Comparison of ENCODE assay signal across 9 cellular contexts in the genomic region with DNA sequence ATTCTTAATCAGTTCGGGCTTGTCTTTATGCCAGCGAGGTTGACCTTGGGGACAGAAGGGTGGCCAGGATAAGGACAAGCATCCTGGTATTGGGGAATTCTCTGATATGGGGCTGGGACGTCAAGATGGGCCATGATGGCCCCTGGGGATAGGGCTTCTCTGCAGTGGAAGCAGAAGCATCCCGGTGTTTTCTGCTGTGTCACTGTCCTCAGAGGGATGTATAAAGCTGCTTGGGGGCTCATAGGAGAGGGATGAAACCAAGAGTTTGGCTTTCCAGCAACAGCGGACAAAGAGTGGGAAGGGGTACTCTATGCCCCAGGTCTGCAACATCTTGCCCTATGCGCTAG. TPM values are rescaled to one million over a fixed set of nuclear protein-coding genes. Genes with fewer than 3 reads are reported as not detected.
DNase-seq lines count a peak whose midpoint lies in the region; ATAC-seq, FAIRE-seq and TF ChIP-seq lines count a peak whose summit lies in the region.
"Had no signal": no experiment of that assay in that cellular context is flagged by ENCODE, and none has a peak within 500 bp of the region (broad histone marks: within the 10 kb centered on the region; RNA-seq: fewer than 3 reads in every experiment).

No MANE protein-coding gene starts in this region.

- H3K36me3 Mint-ChIP-seq in activated T-cell treated with anti-CD3 and anti-CD28 coated beads, Interleukin-2, amount 50 U/mL, for 4 hours (ENCODE audit: insufficient read depth), result no peaks in the 10 kb centered on the region
- peaks cover 5% of the 10 kb centered on the region for H3K36me3 Mint-ChIP-seq in activated T-helper 2 cell treated with anti-CD3 and anti-CD28 coated beads, Interferon-gamma antibody, Interleukin-2, Interleukin-4, amounts not matched to agents 10 μg/mL and 5 μg/mL and 100 μg/mL, durations not matched to agents 14 hours and 24 hours and 36 hours (ENCODE audit: low read depth)

- no peaks in the 10 kb centered on the region for H3K9me3 Mint-ChIP-seq in activated T-cell treated with anti-CD3 and anti-CD28 coated beads, Interleukin-2, amount 50 U/mL, for 4 hours
- H3K9me3 Mint-ChIP-seq in activated T-helper 2 cell treated with anti-CD3 and anti-CD28 coated beads, Interferon-gamma antibody, Interleukin-2, Interleukin-4, amounts not matched to agents 10 μg/mL and 5 μg/mL and 100 μg/mL, durations not matched to agents 14 hours and 24 hours and 36 hours, result no peaks in the 10 kb centered on the region

- 33% methylated on average over 6 of the region's 6 CpGs for WGBS in suprapubic skin

- TF ChIP-seq EP300 in suprapubic skin (IDR thresholded peaks at IDR 0.05), result no peak

- H3K4me3 Mint-ChIP-seq in activated T-cell treated with anti-CD3 and anti-CD28 coated beads, Interleukin-2, amount 50 U/mL, for 4 hours, result peak overlapping the region; percentile 70
- H3K4me3 Mint-ChIP-seq in activated T-helper 2 cell treated with anti-CD3 and anti-CD28 coated beads, Interferon-gamma antibody, Interleukin-2, Interleukin-4, amounts not matched to agents 10 μg/mL and 5 μg/mL and 100 μg/mL, durations not matched to agents 14 hours and 24 hours and 36 hours (ENCODE audit: low read depth), result peak overlapping the region; percentile 74

- H3K9me3 ChIP-seq in lower lobe of right lung (no peaks in the 10 kb centered on the region), suprapubic skin (no peaks in the 10 kb centered on the region)
- H3K9me3 ChIP-seq: SJSA1 had no signal

- peaks cover 34% of the 10 kb centered on the region for H3K4me1 Mint-ChIP-seq in activated T-cell treated with anti-CD3 and anti-CD28 coated beads, Interleukin-2, amount 50 U/mL, for 4 hours (ENCODE audit: low read depth)
- H3K4me1 Mint-ChIP-seq in activated T-helper 2 cell treated with anti-CD3 and anti-CD28 coated beads, Interferon-gamma antibody, Interleukin-2, Interleukin-4, amounts not matched to agents 10 μg/mL and 5 μg/mL and 100 μg/mL, durations not matched to agents 14 hours and 24 hours and 36 hours (ENCODE audit: low read depth), result peaks cover 31% of the 10 kb centered on the region

- H3K4me3 ChIP-seq in lower lobe of right lung (peak overlapping the region; percentile 92), suprapubic skin (peak overlapping the region; percentile 92)

- no peak overlapping the region for H3K27ac Mint-ChIP-seq in activated T-helper 2 cell treated with anti-CD3 and anti-CD28 coated beads, Interferon-gamma antibody, Interleukin-2, Interleukin-4, amounts not matched to agents 10 μg/mL and 5 μg/mL and 100 μg/mL, durations not matched to agents 14 hours and 24 hours and 36 hours

- TF ChIP-seq CTCF in lower lobe of right lung (IDR thresholded peaks at IDR 0.05), result no peak
- TF ChIP-seq CTCF in suprapubic skin (IDR thresholded peaks at IDR 0.05), result no peak

- H3K4me1 ChIP-seq in lower lobe of right lung (peaks cover 47% of the 10 kb centered on the region), suprapubic skin (peaks cover 51% of the 10 kb centered on the region)

- H3K27me3 ChIP-seq in lower lobe of right lung (ENCODE audit: low read depth), result no peaks in the 10 kb centered on the region
- no peaks in the 10 kb centered on the region for H3K27me3 ChIP-seq in suprapubic skin
- H3K27me3 ChIP-seq: SJSA1 had no signal

- H3K27me3 Mint-ChIP-seq in activated T-cell treated with anti-CD3 and anti-CD28 coated beads, Interleukin-2, amount 50 U/mL, for 4 hours (ENCODE audit: low read depth), result peaks cover 13% of the 10 kb centered on the region
- H3K27me3 Mint-ChIP-seq in activated T-helper 2 cell treated with anti-CD3 and anti-CD28 coated beads, Interferon-gamma antibody, Interleukin-2, Interleukin-4, amounts not matched to agents 10 μg/mL and 5 μg/mL and 100 μg/mL, durations not matched to agents 14 hours and 24 hours and 36 hours (ENCODE audit: low read depth), result peaks cover 19% of the 10 kb centered on the region

- DNase-seq in activated T-cell treated with anti-CD3 and anti-CD28 coated beads, Interleukin-2, amount 50 U/mL, for 4 hours, result no peak
- no peak for DNase-seq in activated T-cell treated with anti-CD3 and anti-CD28 coated beads, Interleukin-2, amount 50 U/mL, for 1 hour
- DNase-seq in activated T-helper 2 cell treated with anti-CD3 and anti-CD28 coated beads, Interferon-gamma antibody, Interleukin-2, Interleukin-4, amounts not matched to agents 10 μg/mL and 5 μg/mL and 100 μg/mL, durations not matched to agents 14 hours and 24 hours and 36 hours (ENCODE audit: low spot score), result no peak
- DNase-seq in lower lobe of right lung, result no peak
- DNase-seq in suprapubic skin (ENCODE audit: low spot score in 2 of 2), result no peak
- no peak for DNase-seq in NCI-H2171 (lab: John Stamatoyannopoulos, UW)
- DNase-seq in frontal cortex (ENCODE audit: low spot score in 2 of 2), result no peak

- intact Hi-C loops in activated T-helper 2 cell treated with anti-CD3 and anti-CD28 coated beads, Interferon-gamma antibody, Interleukin-2, Interleukin-4, amounts not matched to agents 10 μg/mL and 5 μg/mL and 100 μg/mL, durations not matched to agents 14 hours and 24 hours and 36 hours (cut with micrococcal nuclease), result loop anchor here (5.0 to 10.0 kb wide), 7 partner anchors 58 to 870 kb away; a partner anchor contains a TSS
- intact Hi-C loops in lower lobe of right lung (cut with DNase I), result loop anchor here (10.0 kb wide), 2 partner anchors 270 to 470 kb away; no protein-coding TSS in a partner anchor

- H3K36me3 ChIP-seq in lower lobe of right lung, result no peaks in the 10 kb centered on the region
- H3K36me3 ChIP-seq in suprapubic skin, result no peaks in the 10 kb centered on the region

- no peak for TF ChIP-seq POLR2A in suprapubic skin (IDR thresholded peaks at IDR 0.05)

- ATAC-seq in activated T-cell treated with anti-CD3 and anti-CD28 coated beads, Interleukin-2, amount 50 U/mL, for 4 hours, result no peak
- ATAC-seq in lower lobe of right lung (no peak), HG03196 (IDR thresholded peaks at IDR 0.05; ENCODE audit: unreplicated experiment) (no peak)

- no peak for FAIRE-seq in frontal cortex (lab: Jason Lieb, UNC)

- H3K27ac ChIP-seq in lower lobe of right lung (peak overlapping the region; percentile 91), suprapubic skin (peak overlapping the region; percentile 91)
- H3K27ac ChIP-seq: SJSA1 had no signal

RNA-seq across cellular contexts. Expression of a gene that starts 1.4 kb away (rescaled TPM):
- total RNA-seq in activated T-cell treated with anti-CD3 and anti-CD28 coated beads, Interleukin-2, amount 50 U/mL, for 4 hours, result 10 to 100 TPM in 1 of 3 donors, 1 to 10 TPM in 2; 5.8 to 10.8 (median 6.2) TPM
- total RNA-seq in activated T-helper 2 cell treated with anti-CD3 and anti-CD28 coated beads, Interferon-gamma antibody, Interleukin-2, Interleukin-4, amounts not matched to agents 10 μg/mL and 5 μg/mL and 100 μg/mL, durations not matched to agents 14 hours and 24 hours and 36 hours, result 12.6 and 13.5 TPM in 2 replicates
- 173 TPM for total RNA-seq in lower lobe of right lung
- total RNA-seq in suprapubic skin, result 100 to 1,000 TPM in 2 of 4 donors, 10 to 100 TPM in 2; 63.3 to 150 (median 108) TPM
- total RNA-seq in frontal cortex, result 235 TPM
